ENCODE assay signal across 25 cellular contexts in genomic region chr2:52342458-52342857, GRCh38.
"Had no signal": no experiment of that assay in that cellular context is flagged by ENCODE, and none has a peak within 500 bp of the region (broad histone marks: within the 10 kb centered on the region; RNA-seq: fewer than 3 reads in every experiment).

No MANE protein-coding gene starts in this region.

- ATAC-seq: activated naive CD4-positive, alpha-beta T cell treated with anti-CD3 and anti-CD28 coated beads, Interleukin-2, amount 50 U/mL, for 72 hours; activated T-helper 17 cell treated with anti-CD3 and anti-CD28 coated beads, Interleukin-2, amount 50 U/mL, for 72 hours; gastrocnemius medialis; left ventricle myocardium superior; upper lobe of right lung had no signal

- H3K4me1 ChIP-seq: adrenal gland, ascending aorta, gastrocnemius medialis, prostate gland, thyroid gland, upper lobe of right lung had no signal

- H3K27me3 ChIP-seq: adrenal gland, ascending aorta, gastrocnemius medialis, neutrophil, ovary, thyroid gland, upper lobe of right lung had no signal

- H3K27me3 Mint-ChIP-seq: activated T-cell treated with anti-CD3 and anti-CD28 coated beads, Interleukin-2, amount 50 U/mL, for 24 hours; activated T-helper 17 cell treated with anti-CD3 and anti-CD28 coated beads, Interleukin-2, amount 50 U/mL, for 72 hours; stimulated activated naive CD8-positive, alpha-beta T cell treated with anti-CD3 and anti-CD28 coated beads, Interleukin-15, Interleukin-2, amounts not matched to agents 100 ng/mL and 50 ng/mL, for 24 hours had no signal

- H3K36me3 Mint-ChIP-seq: activated naive CD4-positive, alpha-beta T cell treated with anti-CD3 and anti-CD28 coated beads, Interleukin-2, amount 50 U/mL, for 72 hours had no signal

- H3K4me3 ChIP-seq: adrenal gland, ascending aorta, coronary artery, gastrocnemius medialis, ovary, prostate gland, thyroid gland, upper lobe of right lung had no signal

- H3K9me3 ChIP-seq: adrenal gland, ascending aorta, gastrocnemius medialis, neutrophil, ovary, prostate gland, thyroid gland, upper lobe of right lung had no signal

- H3K27ac ChIP-seq: adrenal gland, ascending aorta, coronary artery, gastrocnemius medialis, neutrophil, ovary, prostate gland, thyroid gland, upper lobe of right lung had no signal

- H3K4me3 Mint-ChIP-seq: activated T-cell treated with anti-CD3 and anti-CD28 coated beads, Interleukin-2, amount 50 U/mL, for 24 hours; activated T-helper 17 cell treated with anti-CD3 and anti-CD28 coated beads, Interleukin-2, amount 50 U/mL, for 72 hours; nephron; stimulated activated naive CD8-positive, alpha-beta T cell treated with anti-CD3 and anti-CD28 coated beads, Interleukin-15, Interleukin-2, amounts not matched to agents 100 ng/mL and 50 ng/mL, for 24 hours had no signal

- H3K27ac Mint-ChIP-seq: activated naive CD4-positive, alpha-beta T cell treated with anti-CD3 and anti-CD28 coated beads, Interleukin-2, amount 50 U/mL, for 72 hours; activated T-cell treated with anti-CD3 and anti-CD28 coated beads, Interleukin-2, amount 50 U/mL, for 24 hours; activated T-helper 17 cell treated with anti-CD3 and anti-CD28 coated beads, Interleukin-2, amount 50 U/mL, for 72 hours; nephron; stimulated activated naive CD8-positive, alpha-beta T cell treated with anti-CD3 and anti-CD28 coated beads, Interleukin-15, Interleukin-2, amounts not matched to agents 100 ng/mL and 50 ng/mL, for 24 hours had no signal

- DNase-seq: activated CD4-positive, alpha-beta T cell treated with anti-CD3 and anti-CD28 coated beads for 1 hour; activated CD8-positive, alpha-beta memory T cell treated with anti-CD3 and anti-CD28 coated beads for 24 hours; activated CD8-positive, alpha-beta memory T cell treated with anti-CD3 and anti-CD28 coated beads, Interleukin-2, amount 50 U/mL, for 4 hours; activated T-cell treated with anti-CD3 and anti-CD28 coated beads, Interleukin-2, amount 50 U/mL, for 24 hours; adrenal gland; erythroblast; gastrocnemius medialis; hypothalamus; left ventricle myocardium superior; mammary epithelial cell; ovary; stimulated activated CD4-positive, alpha-beta T cell treated with anti-CD3 and anti-CD28 coated beads, Interleukin-1b, Interleukin-23, amount 100 ng/mL, for 48 hours; substantia nigra; T-helper 1 cell; T-helper 9 cell; thyroid gland; upper lobe of right lung had no signal

- H3K36me3 ChIP-seq: adrenal gland, ascending aorta, gastrocnemius medialis, neutrophil, ovary, prostate gland, thyroid gland, upper lobe of right lung had no signal

- H3K9me3 Mint-ChIP-seq: activated T-helper 17 cell treated with anti-CD3 and anti-CD28 coated beads, Interleukin-2, amount 50 U/mL, for 72 hours; nephron had no signal

- H3K4me1 Mint-ChIP-seq: activated T-helper 17 cell treated with anti-CD3 and anti-CD28 coated beads, Interleukin-2, amount 50 U/mL, for 72 hours had no signal
